In genomic region chr21:32569261-32570230, GRCh38 we compare ENCODE assay signal across 1 cellular context.
A peak's percentile ranks its signal among the peaks of the same experiment; 100 is the strongest.
TF ChIP-seq lines count a peak whose summit lies in the region.

No MANE protein-coding gene starts in this region.

TF ChIP-seq in K562, 482 proteins besides CTCF, POLR2A, EP300 and RAD21 (continued from another document and continues in another):
- TF ChIP-seq, protein P1, sequence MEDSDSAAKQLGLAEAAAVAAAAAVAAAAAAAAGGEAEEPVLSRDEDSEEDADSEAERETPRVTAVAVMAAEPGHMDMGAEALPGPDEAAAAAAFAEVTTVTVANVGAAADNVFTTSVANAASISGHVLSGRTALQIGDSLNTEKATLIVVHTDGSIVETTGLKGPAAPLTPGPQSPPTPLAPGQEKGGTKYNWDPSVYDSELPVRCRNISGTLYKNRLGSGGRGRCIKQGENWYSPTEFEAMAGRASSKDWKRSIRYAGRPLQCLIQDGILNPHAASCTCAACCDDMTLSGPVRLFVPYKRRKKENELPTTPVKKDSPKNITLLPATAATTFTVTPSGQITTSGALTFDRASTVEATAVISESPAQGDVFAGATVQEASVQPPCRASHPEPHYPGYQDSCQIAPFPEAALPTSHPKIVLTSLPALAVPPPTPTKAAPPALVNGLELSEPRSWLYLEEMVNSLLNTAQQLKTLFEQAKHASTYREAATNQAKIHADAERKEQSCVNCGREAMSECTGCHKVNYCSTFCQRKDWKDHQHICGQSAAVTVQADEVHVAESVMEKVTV (CRISPR knock-in tag; IDR thresholded peaks at IDR 0.05): 0 out of 2 replicates have a peak, but pooled peaks have one; percentile 5
- TF ChIP-seq ZNF282 (CRISPR knock-in tag; IDR thresholded peaks at IDR 0.05) (no peak), RB1 (IDR thresholded peaks at IDR 0.05; ENCODE audit: low read depth) (peak; percentile 72), HCFC1 (IDR thresholded peaks at IDR 0.05; ENCODE audit: low read depth, low read length) (peak; percentile 39; the same call in 1 of the 2 replicates), ETV5 (CRISPR knock-in tag; IDR thresholded peaks at IDR 0.05; ENCODE audit: low read depth) (0 out of 2 replicates have a peak, but pooled peaks have one; percentile 12), HLTF (IDR thresholded peaks at IDR 0.05) (no peak), MIER1 (IDR thresholded peaks at IDR 0.05; ENCODE audit: low read depth) (0 out of 2 replicates have a peak, but pooled peaks have one; percentile 24), MTA3 (IDR thresholded peaks at IDR 0.05; ENCODE audit: borderline replicate concordance) (peak; percentile 68; the same call in 1 of the 2 replicates), MGA (IDR thresholded peaks at IDR 0.05) (peak; percentile 83), ZNF165 (CRISPR knock-in tag; IDR thresholded peaks at IDR 0.05; ENCODE audit: borderline replicate concordance) (no peak), ELF1 (tag; IDR thresholded peaks at IDR 0.05) (no peak), ATF7 (IDR thresholded peaks at IDR 0.05) (peak; percentile 66; the same call in 1 of the 2 replicates), HDAC1 (IDR thresholded peaks at IDR 0.05) (no peak; a peak in 1 of 4 replicates), BCOR (IDR thresholded peaks at IDR 0.05) (peak; percentile 54), SMARCC2 (IDR thresholded peaks at IDR 0.05; ENCODE audit: low read depth) (0 out of 2 replicates have a peak, but pooled peaks have one; percentile 70), TRIM24 (IDR thresholded peaks at IDR 0.05) (peak in 1 of 2 experiments; percentile 24; a peak in 1 of 4 replicates), MLLT1 (IDR thresholded peaks at IDR 0.05) (peak in 1 of 2 experiments; percentile 45; a peak in 1 of 4 replicates), XRCC4 (IDR thresholded peaks at IDR 0.05; ENCODE audit: extremely low read depth, insufficient read depth, insufficient read length) (no peak), ZFX (CRISPR knock-in tag; IDR thresholded peaks at IDR 0.05) (peak; percentile 59), CC2D1A (IDR thresholded peaks at IDR 0.05) (0 out of 2 replicates have a peak, but pooled peaks have one; percentile 35), KDM1A (IDR thresholded peaks at IDR 0.05) (no peak; a peak in 1 of 4 replicates), FOXP1 (CRISPR knock-in tag; IDR thresholded peaks at IDR 0.05) (peak; percentile 21; the same call in 1 of the 2 replicates), POLR2G (IDR thresholded peaks at IDR 0.05; ENCODE audit: low read depth, low read length) (peak; percentile 72), RBBP5 (IDR thresholded peaks at IDR 0.05; ENCODE audit: borderline replicate concordance, insufficient read depth, low read length, poor library complexity, severe bottlenecking) (peak; percentile 27), SMC3 (conservative IDR thresholded peaks at IDR 0.05; ENCODE audit: insufficient read depth, low read depth, low read length) (peak; percentile 66), MBD2 (IDR thresholded peaks at IDR 0.05; ENCODE audit: borderline replicate concordance, low read depth) (no peak), ZFP36 (IDR thresholded peaks at IDR 0.05; ENCODE audit: low read depth, low read length, partially characterized antibody) (peak; percentile 3), KAT8 (IDR thresholded peaks at IDR 0.05; ENCODE audit: low read depth) (no peak), NFIC (IDR thresholded peaks at IDR 0.05) (0 out of 2 replicates have a peak, but pooled peaks have one; percentile 5), HDAC2 (IDR thresholded peaks at IDR 0.05) (peak; percentile 88; the same call in 1 of the 2 replicates), VEZF1 (CRISPR knock-in tag; IDR thresholded peaks at IDR 0.05) (0 out of 2 replicates have a peak, but pooled peaks have one; percentile 31), ZNF764 (CRISPR knock-in tag; IDR thresholded peaks at IDR 0.05; ENCODE audit: low read depth) (no peak), ARID1B (IDR thresholded peaks at IDR 0.05) (peak; percentile 37; the same call in 1 of the 2 replicates), ARHGAP35 (IDR thresholded peaks at IDR 0.05; ENCODE audit: partially characterized antibody) (no peak)
- TF ChIP-seq, protein P2, sequence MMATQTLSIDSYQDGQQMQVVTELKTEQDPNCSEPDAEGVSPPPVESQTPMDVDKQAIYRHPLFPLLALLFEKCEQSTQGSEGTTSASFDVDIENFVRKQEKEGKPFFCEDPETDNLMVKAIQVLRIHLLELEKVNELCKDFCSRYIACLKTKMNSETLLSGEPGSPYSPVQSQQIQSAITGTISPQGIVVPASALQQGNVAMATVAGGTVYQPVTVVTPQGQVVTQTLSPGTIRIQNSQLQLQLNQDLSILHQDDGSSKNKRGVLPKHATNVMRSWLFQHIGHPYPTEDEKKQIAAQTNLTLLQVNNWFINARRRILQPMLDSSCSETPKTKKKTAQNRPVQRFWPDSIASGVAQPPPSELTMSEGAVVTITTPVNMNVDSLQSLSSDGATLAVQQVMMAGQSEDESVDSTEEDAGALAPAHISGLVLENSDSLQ (IDR thresholded peaks at IDR 0.05): no peak
- TF ChIP-seq, protein P3, sequence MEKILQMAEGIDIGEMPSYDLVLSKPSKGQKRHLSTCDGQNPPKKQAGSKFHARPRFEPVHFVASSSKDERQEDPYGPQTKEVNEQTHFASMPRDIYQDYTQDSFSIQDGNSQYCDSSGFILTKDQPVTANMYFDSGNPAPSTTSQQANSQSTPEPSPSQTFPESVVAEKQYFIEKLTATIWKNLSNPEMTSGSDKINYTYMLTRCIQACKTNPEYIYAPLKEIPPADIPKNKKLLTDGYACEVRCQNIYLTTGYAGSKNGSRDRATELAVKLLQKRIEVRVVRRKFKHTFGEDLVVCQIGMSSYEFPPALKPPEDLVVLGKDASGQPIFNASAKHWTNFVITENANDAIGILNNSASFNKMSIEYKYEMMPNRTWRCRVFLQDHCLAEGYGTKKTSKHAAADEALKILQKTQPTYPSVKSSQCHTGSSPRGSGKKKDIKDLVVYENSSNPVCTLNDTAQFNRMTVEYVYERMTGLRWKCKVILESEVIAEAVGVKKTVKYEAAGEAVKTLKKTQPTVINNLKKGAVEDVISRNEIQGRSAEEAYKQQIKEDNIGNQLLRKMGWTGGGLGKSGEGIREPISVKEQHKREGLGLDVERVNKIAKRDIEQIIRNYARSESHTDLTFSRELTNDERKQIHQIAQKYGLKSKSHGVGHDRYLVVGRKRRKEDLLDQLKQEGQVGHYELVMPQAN (IDR thresholded peaks at IDR 0.05; ENCODE audit: borderline replicate concordance): peak; percentile 54; the same call in 1 of the 2 replicates
- TF ChIP-seq, protein P4, sequence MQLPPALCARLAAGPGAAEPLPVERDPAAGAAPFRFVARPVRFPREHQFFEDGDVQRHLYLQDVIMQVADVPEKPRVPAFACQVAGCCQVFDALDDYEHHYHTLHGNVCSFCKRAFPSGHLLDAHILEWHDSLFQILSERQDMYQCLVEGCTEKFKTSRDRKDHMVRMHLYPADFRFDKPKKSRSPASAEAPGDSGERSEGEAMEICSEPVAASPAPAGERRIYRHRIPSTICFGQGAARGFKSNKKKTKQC (CRISPR knock-in tag; IDR thresholded peaks at IDR 0.05): peak; percentile 48
- TF ChIP-seq, protein P5, sequence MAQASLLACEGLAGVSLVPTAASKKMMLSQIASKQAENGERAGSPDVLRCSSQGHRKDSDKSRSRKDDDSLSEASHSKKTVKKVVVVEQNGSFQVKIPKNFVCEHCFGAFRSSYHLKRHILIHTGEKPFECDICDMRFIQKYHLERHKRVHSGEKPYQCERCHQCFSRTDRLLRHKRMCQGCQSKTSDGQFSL (CRISPR knock-in tag; IDR thresholded peaks at IDR 0.05): no peak
- TF ChIP-seq, protein P5 (tag; IDR thresholded peaks at IDR 0.05): no peak
